In the genomic region with DNA sequence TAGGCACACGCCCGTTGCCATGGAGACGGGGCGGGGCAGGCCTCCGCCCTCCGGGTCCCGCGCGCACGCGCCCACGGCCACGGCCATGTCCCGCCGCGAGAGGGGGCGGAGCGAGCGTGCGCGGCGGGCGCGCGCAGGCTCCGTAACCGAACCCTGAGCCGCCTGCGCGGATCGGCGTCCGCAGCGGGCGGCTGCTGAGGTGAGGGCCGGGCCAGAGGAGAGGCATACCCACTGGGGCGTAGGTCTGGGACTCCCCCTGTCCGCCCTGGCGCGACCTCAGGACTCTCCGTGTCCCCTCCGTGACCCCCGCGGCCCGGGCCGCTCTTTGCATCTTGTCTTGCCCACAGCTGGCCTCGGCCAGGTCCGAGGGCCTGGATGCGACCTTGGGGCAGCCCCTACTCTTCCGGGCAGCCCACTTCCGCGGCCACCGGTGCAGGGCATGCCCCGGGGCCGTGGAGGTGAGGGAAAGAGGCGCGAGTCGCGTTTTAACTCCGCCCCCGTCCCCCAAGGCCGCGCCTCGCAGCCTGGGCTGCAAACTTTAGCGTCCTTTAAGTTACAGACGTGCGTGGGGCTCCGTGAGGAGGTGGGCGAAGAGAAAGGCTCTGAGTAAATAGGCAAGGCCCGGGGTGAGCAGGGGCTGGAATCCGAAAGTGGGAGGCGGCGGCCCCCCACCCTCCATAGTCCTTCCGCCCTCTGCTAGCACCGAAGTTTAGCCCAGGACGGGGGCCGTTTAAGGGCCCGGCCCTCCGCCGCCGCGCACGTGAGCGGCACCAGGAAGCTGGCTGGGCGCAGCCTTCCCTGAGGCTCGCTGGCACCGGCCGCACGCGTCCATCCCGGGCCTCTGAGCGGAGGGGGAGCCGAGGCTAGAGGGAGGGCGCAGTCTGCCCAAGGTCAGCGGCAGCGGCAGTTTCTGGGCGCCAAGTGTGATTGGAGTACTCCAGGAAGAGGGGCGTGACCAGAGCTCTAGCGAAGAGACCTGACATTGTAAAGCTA, we compare ENCODE assay signal across 8 cellular contexts. TPM values are rescaled to one million over a fixed set of nuclear protein-coding genes. Genes with fewer than 3 reads are reported as not detected.
A peak's percentile ranks its signal among the peaks of the same experiment; 100 is the strongest.
DNase-seq lines count a peak whose midpoint lies in the region; ATAC-seq and TF ChIP-seq lines count a peak whose summit lies in the region.

A gene with protein sequence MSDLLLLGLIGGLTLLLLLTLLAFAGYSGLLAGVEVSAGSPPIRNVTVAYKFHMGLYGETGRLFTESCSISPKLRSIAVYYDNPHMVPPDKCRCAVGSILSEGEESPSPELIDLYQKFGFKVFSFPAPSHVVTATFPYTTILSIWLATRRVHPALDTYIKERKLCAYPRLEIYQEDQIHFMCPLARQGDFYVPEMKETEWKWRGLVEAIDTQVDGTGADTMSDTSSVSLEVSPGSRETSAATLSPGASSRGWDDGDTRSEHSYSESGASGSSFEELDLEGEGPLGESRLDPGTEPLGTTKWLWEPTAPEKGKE (plus strand): TSS at position 163 of the 993 bp plus-strand sequence. CDS start 3,053 bp downstream, outside the sequence.

- H3K27me3 Mint-ChIP-seq in activated T-helper 1 cell treated with anti-CD3 and anti-CD28 coated beads, Interleukin-12 subunit alpha, Interleukin-12 subunit beta, Interleukin-2, Interleukin-4 antibody, amounts not matched to agents 30 ng/mL and 10 ng/mL and 1 ng/mL, durations not matched to agents 14 hours and 24 hours and 36 hours (ENCODE audit: insufficient read depth), result no peaks in the 10 kb centered on the region
- H3K27me3 Mint-ChIP-seq in naive thymus-derived CD4-positive, alpha-beta T cell, result no peaks in the 10 kb centered on the region
- no peaks in the 10 kb centered on the region for H3K27me3 Mint-ChIP-seq in stimulated activated naive B cell treated with anti-CD40 and anti-IgM and Interleukin-4, amounts not matched to agents 10 μg/mL and 1 μg/mL and 100 μg/mL, for 72 hours

- H3K9ac ChIP-seq in fibroblast of lung (ENCODE audit: insufficient read depth, low read length), result peak within 1 kb of the TSS; percentile 73

- TF ChIP-seq CTCF in fibroblast of lung (conservative IDR thresholded peaks at IDR 0.05 in 1 of 2, IDR thresholded peaks at IDR 0.05 in 1 of 2; ENCODE audit: low read depth in 1 of 2, low read length in 2 of 2), result no peak

- no peaks in the 10 kb centered on the region for H3K79me2 ChIP-seq in fibroblast of lung (ENCODE audit: control insufficient read depth, insufficient read depth, low read length)

- H3K4me2 ChIP-seq in fibroblast of lung (ENCODE audit: extremely low read depth, insufficient read depth, low read length), result peak within 1 kb of the TSS; percentile 75

- peak within 1 kb of the TSS; percentile 50 for H2AFZ ChIP-seq in fibroblast of lung (ENCODE audit: low read length)

- H3K4me1 Mint-ChIP-seq in activated T-helper 1 cell treated with anti-CD3 and anti-CD28 coated beads, Interleukin-12 subunit alpha, Interleukin-12 subunit beta, Interleukin-2, Interleukin-4 antibody, amounts not matched to agents 30 ng/mL and 10 ng/mL and 1 ng/mL, durations not matched to agents 14 hours and 24 hours and 36 hours (ENCODE audit: low read depth), result peaks cover 68% of the 10 kb centered on the region
- H3K4me1 Mint-ChIP-seq in naive thymus-derived CD4-positive, alpha-beta T cell, result peaks cover 62 to 82% (median 73%) of the 10 kb centered on the region in 7 donors
- H3K4me1 Mint-ChIP-seq in stimulated activated naive B cell treated with anti-CD40 and anti-IgM and Interleukin-4, amounts not matched to agents 10 μg/mL and 1 μg/mL and 100 μg/mL, for 72 hours, result peaks cover 43 to 75% of the 10 kb centered on the region in 2 donors

- H3K27ac Mint-ChIP-seq in activated T-helper 1 cell treated with anti-CD3 and anti-CD28 coated beads, Interleukin-12 subunit alpha, Interleukin-12 subunit beta, Interleukin-2, Interleukin-4 antibody, amounts not matched to agents 30 ng/mL and 10 ng/mL and 1 ng/mL, durations not matched to agents 14 hours and 24 hours and 36 hours, result peak within 1 kb of the TSS; percentile 87
- peak within 1 kb of the TSS; percentile 24 to 97 (median 93) for H3K27ac Mint-ChIP-seq in naive thymus-derived CD4-positive, alpha-beta T cell
- H3K27ac Mint-ChIP-seq in stimulated activated naive B cell treated with anti-CD40 and anti-IgM and Interleukin-4, amounts not matched to agents 10 μg/mL and 1 μg/mL and 100 μg/mL, for 72 hours, result peak within 1 kb of the TSS; percentile 96

- H3K4me3 Mint-ChIP-seq in activated T-helper 1 cell treated with anti-CD3 and anti-CD28 coated beads, Interleukin-12 subunit alpha, Interleukin-12 subunit beta, Interleukin-2, Interleukin-4 antibody, amounts not matched to agents 30 ng/mL and 10 ng/mL and 1 ng/mL, durations not matched to agents 14 hours and 24 hours and 36 hours, result peak within 1 kb of the TSS; percentile 86
- peak within 1 kb of the TSS; percentile 89 to 95 (median 92) for H3K4me3 Mint-ChIP-seq in naive thymus-derived CD4-positive, alpha-beta T cell
- peak within 1 kb of the TSS; percentile 93 to 94 for H3K4me3 Mint-ChIP-seq in stimulated activated naive B cell treated with anti-CD40 and anti-IgM and Interleukin-4, amounts not matched to agents 10 μg/mL and 1 μg/mL and 100 μg/mL, for 72 hours

- no peaks in the 10 kb centered on the region for H3K27me3 ChIP-seq in fibroblast of lung (ENCODE audit: control insufficient read depth, insufficient read depth, low read length)
- no peaks in the 10 kb centered on the region for H3K27me3 ChIP-seq in naive thymus-derived CD4-positive, alpha-beta T cell (ENCODE audit: control insufficient read depth in 2 of 2, insufficient read depth in 2 of 2, low read length in 2 of 2)

- no peaks in the 10 kb centered on the region for H3K9me3 ChIP-seq in fibroblast of lung (ENCODE audit: control insufficient read depth, insufficient read depth, low read depth, low read length)
- H3K9me3 ChIP-seq in naive thymus-derived CD4-positive, alpha-beta T cell (ENCODE audit: control insufficient read depth in 2 of 3, low read length in 3 of 3), result no peaks in the 10 kb centered on the region

- peaks cover 14% of the 10 kb centered on the region for H3K36me3 Mint-ChIP-seq in activated T-helper 1 cell treated with anti-CD3 and anti-CD28 coated beads, Interleukin-12 subunit alpha, Interleukin-12 subunit beta, Interleukin-2, Interleukin-4 antibody, amounts not matched to agents 30 ng/mL and 10 ng/mL and 1 ng/mL, durations not matched to agents 14 hours and 24 hours and 36 hours (ENCODE audit: low read depth)
- peaks cover 4 to 23% (median 10%) of the 10 kb centered on the region in 5 donors for H3K36me3 Mint-ChIP-seq in naive thymus-derived CD4-positive, alpha-beta T cell
- peaks cover 11 to 26% of the 10 kb centered on the region in 2 donors for H3K36me3 Mint-ChIP-seq in stimulated activated naive B cell treated with anti-CD40 and anti-IgM and Interleukin-4, amounts not matched to agents 10 μg/mL and 1 μg/mL and 100 μg/mL, for 72 hours

- CTCF ChIA-PET in naive thymus-derived CD4-positive, alpha-beta T cell (lab: Charles Lee), result interaction anchor here (1.9 to 9.5 kb wide), 5 partner anchors 12 to 170 kb away, joined by 5 to 137 read pairs (median 19); a partner anchor contains a TSS

- DNase-seq in DMS 273 treated with DMSO at 0.1 percent for 48 hours (lab: John Stamatoyannopoulos, UW) (peak; percentile 57), HUDEP-2 (lab: John Stamatoyannopoulos, UW; ENCODE audit: unreplicated experiment in 76 of 76) (peak in 72 of 76 experiments; percentile 16 to 91 (median 79)), RKO (ENCODE audit: low spot score) (peak; percentile 86), fibroblast of lung (ENCODE audit: low read depth in 2 of 2) (peak; percentile 76 to 82)
- peak; percentile 95 for DNase-seq in activated T-helper 1 cell treated with anti-CD3 and anti-CD28 coated beads, Interleukin-12 subunit alpha, Interleukin-12 subunit beta, Interleukin-2, Interleukin-4 antibody, amounts not matched to agents 30 ng/mL and 10 ng/mL and 1 ng/mL, durations not matched to agents 14 hours and 24 hours and 36 hours (ENCODE audit: low spot score)
- peak; percentile 90 to 98 (median 95) for DNase-seq in naive thymus-derived CD4-positive, alpha-beta T cell
- peak; percentile 89 for DNase-seq in stimulated activated naive B cell treated with anti-CD40 and anti-IgM and Interleukin-4, amounts not matched to agents 10 μg/mL and 1 μg/mL and 100 μg/mL, for 72 hours

- POLR2A ChIA-PET in naive thymus-derived CD4-positive, alpha-beta T cell (lab: Charles Lee), result interaction anchor here (0.7 to 5.1 kb wide), 9 partner anchors 9 to 1054 kb away, joined by 3 to 66 read pairs (median 4); a partner anchor contains a TSS

- H4K20me1 ChIP-seq in fibroblast of lung (ENCODE audit: control insufficient read depth, extremely low read depth, insufficient read depth, low read length), result no peaks in the 10 kb centered on the region

- peak; percentile 60 for ATAC-seq in GM21367 (IDR thresholded peaks at IDR 0.05; ENCODE audit: unreplicated experiment)
- peak; percentile 90 for ATAC-seq in naive thymus-derived CD4-positive, alpha-beta T cell
- peak; percentile 88 to 89 for ATAC-seq in stimulated activated naive B cell treated with anti-CD40 and anti-IgM and Interleukin-4, amounts not matched to agents 10 μg/mL and 1 μg/mL and 100 μg/mL, for 72 hours (replicated peaks)

- H3K36me3 ChIP-seq in fibroblast of lung (ENCODE audit: control insufficient read depth, insufficient read depth, low read length), result no peaks in the 10 kb centered on the region
- H3K36me3 ChIP-seq in naive thymus-derived CD4-positive, alpha-beta T cell (ENCODE audit: control insufficient read depth in 2 of 3, insufficient read depth in 3 of 3, low read length in 3 of 3), result peaks cover 0 to 25% (median 0%) of the 10 kb centered on the region in 3 experiments

- no peaks in the 10 kb centered on the region for H3K9me3 Mint-ChIP-seq in activated T-helper 1 cell treated with anti-CD3 and anti-CD28 coated beads, Interleukin-12 subunit alpha, Interleukin-12 subunit beta, Interleukin-2, Interleukin-4 antibody, amounts not matched to agents 30 ng/mL and 10 ng/mL and 1 ng/mL, durations not matched to agents 14 hours and 24 hours and 36 hours
- H3K9me3 Mint-ChIP-seq in naive thymus-derived CD4-positive, alpha-beta T cell, result peaks cover 0 to 4% (median 0%) of the 10 kb centered on the region in 11 donors
- no peaks in the 10 kb centered on the region for H3K9me3 Mint-ChIP-seq in stimulated activated naive B cell treated with anti-CD40 and anti-IgM and Interleukin-4, amounts not matched to agents 10 μg/mL and 1 μg/mL and 100 μg/mL, for 72 hours

- peaks cover 13% of the 10 kb centered on the region for H3K4me1 ChIP-seq in fibroblast of lung (ENCODE audit: control insufficient read depth, extremely low read depth, insufficient read depth, low read length)
- H3K4me1 ChIP-seq in naive thymus-derived CD4-positive, alpha-beta T cell (ENCODE audit: control insufficient read depth in 2 of 2, insufficient read depth in 2 of 2, low read length in 2 of 2), result peaks cover 55 to 62% of the 10 kb centered on the region in 2 donors

- peak within 1 kb of the TSS; percentile 59 to 96 (median 83) for H3K4me3 ChIP-seq in fibroblast of lung (replicated peaks in 1 of 4; ENCODE audit: control extremely low read depth in 1 of 4, insufficient read depth in 1 of 4, low read depth in 3 of 4, low read length in 4 of 4)
- peak within 1 kb of the TSS; percentile 94 for H3K4me3 ChIP-seq in naive thymus-derived CD4-positive, alpha-beta T cell (ENCODE audit: low read length)

- H3K27ac ChIP-seq in fibroblast of lung (ENCODE audit: insufficient read depth, low read length), result peak within 1 kb of the TSS; percentile 72
- H3K27ac ChIP-seq in naive thymus-derived CD4-positive, alpha-beta T cell (ENCODE audit: low read depth, low read length), result peak within 1 kb of the TSS; percentile 85

- intact Hi-C loops in activated T-helper 1 cell treated with anti-CD3 and anti-CD28 coated beads, Interleukin-12 subunit alpha, Interleukin-12 subunit beta, Interleukin-2, Interleukin-4 antibody, amounts not matched to agents 30 ng/mL and 10 ng/mL and 1 ng/mL, durations not matched to agents 14 hours and 24 hours and 36 hours (cut with micrococcal nuclease), result loop anchor here (1.0 to 5.0 kb wide), 8 partner anchors 11 to 1055 kb away; a partner anchor contains a TSS
- intact Hi-C loops in naive thymus-derived CD4-positive, alpha-beta T cell (cut with micrococcal nuclease), result loop anchor here (1.0 to 5.0 kb wide), 17 partner anchors 11 to 1434 kb away; a partner anchor contains a TSS

RNA-seq across cellular contexts. Expression of the gene that starts here (rescaled TPM):
- total RNA-seq in activated T-helper 1 cell treated with anti-CD3 and anti-CD28 coated beads, Interleukin-12 subunit alpha, Interleukin-12 subunit beta, Interleukin-2, Interleukin-4 antibody, amounts not matched to agents 30 ng/mL and 10 ng/mL and 1 ng/mL, durations not matched to agents 14 hours and 24 hours and 36 hours, result 50.3 and 52.0 TPM in 2 replicates
- 51.0 and 54.4 TPM in 2 replicates for total RNA-seq in fibroblast of lung
- 34.3 and 44.1 TPM in 2 replicates for polyA plus RNA-seq in fibroblast of lung
- 34.4 and 44.2 TPM in 2 replicates for polyA plus RNA-seq in fibroblast of lung (2012)
- polyA minus RNA-seq in fibroblast of lung (ENCODE audit: low replicate concordance), result 87.4 and 115 TPM in 2 replicates
- 10 to 100 TPM; 34.4 to 65.0 (median 41.7) TPM for total RNA-seq in naive thymus-derived CD4-positive, alpha-beta T cell
- 100 to 1,000 TPM in 1 of 2 donors, 10 to 100 TPM in 1; 92.9 to 115 TPM for polyA plus RNA-seq in naive thymus-derived CD4-positive, alpha-beta T cell

Comparison
In these comparisons a context has a peak if more than half of its experiments do, and no peak if none do; other contexts are left out.
1. Peak in every context shown above with its lines: DNase-seq, ATAC-seq, H3K4me3 ChIP-seq and H3K27ac ChIP-seq.